Comparison of ENCODE assay signal across 14 cellular contexts in the genomic region with DNA sequence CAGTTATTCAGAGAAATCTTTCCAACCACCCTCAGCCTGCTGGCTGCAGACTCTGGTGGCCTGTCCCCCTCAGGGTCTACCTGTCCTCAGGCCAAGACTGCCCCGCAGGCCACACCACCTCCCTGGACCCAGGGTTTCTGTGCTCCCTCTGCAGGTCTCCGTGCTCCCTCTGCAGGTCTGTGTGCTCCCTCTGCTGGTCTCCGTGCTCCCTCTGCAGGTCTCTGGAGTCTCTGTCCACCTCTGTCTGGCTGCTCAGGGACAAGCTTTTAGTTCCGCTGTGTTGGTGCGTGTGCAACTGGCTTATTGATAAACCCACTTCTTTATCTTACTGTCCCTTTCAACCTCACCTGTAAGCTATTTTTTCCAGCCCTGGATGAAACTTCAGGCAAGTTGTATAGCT. TPM values are rescaled to one million over a fixed set of nuclear protein-coding genes. Genes with fewer than 3 reads are reported as not detected.
DNase-seq lines count a peak whose midpoint lies in the region; ATAC-seq, FAIRE-seq and TF ChIP-seq lines count a peak whose summit lies in the region.
"Had no signal": no experiment of that assay in that cellular context is flagged by ENCODE, and none has a peak within 500 bp of the region (broad histone marks: within the 10 kb centered on the region; RNA-seq: fewer than 3 reads in every experiment).

No MANE protein-coding gene starts in this region.

- H2BK5ac ChIP-seq in mesendoderm (ENCODE audit: low read length), result no peak overlapping the region

- no peak for ATAC-seq in GM21381 (IDR thresholded peaks at IDR 0.05; ENCODE audit: unreplicated experiment)

- no peak overlapping the region for H4K8ac ChIP-seq in mesendoderm (ENCODE audit: low read depth, low read length)

- intact Hi-C loops in CD14-positive monocyte (cut with micrococcal nuclease), result no loop called here

- H3K4me3 ChIP-seq in Loucy (ENCODE audit: low read length, poor library complexity, severe bottlenecking) (no peak overlapping the region), bronchial epithelial cell (ENCODE audit: low read depth, low read length) (no peak overlapping the region), mesendoderm (ENCODE audit: low read length) (no peak overlapping the region)
- H3K4me3 ChIP-seq: colonic mucosa, Peyer's patch, tibial nerve had no signal

- no peak overlapping the region for H3K18ac ChIP-seq in mesendoderm (ENCODE audit: low read length)

- no peaks in the 10 kb centered on the region for H4K20me1 ChIP-seq in Loucy (ENCODE audit: insufficient read depth, low read length, poor library complexity, severe bottlenecking)

- no peak overlapping the region for H3K27ac ChIP-seq in mesendoderm (ENCODE audit: low read depth, low read length)
- H3K27ac ChIP-seq: colonic mucosa, Peyer's patch, tibial nerve had no signal

- no peak overlapping the region for H2BK120ac ChIP-seq in mesendoderm (ENCODE audit: low read depth, low read length)

- H3K4me2 ChIP-seq in Loucy (ENCODE audit: low read depth, low read length, poor library complexity, severe bottlenecking) (no peak overlapping the region), mesendoderm (ENCODE audit: low read length) (no peak overlapping the region)

- TF ChIP-seq CTCF in Loucy (conservative IDR thresholded peaks at IDR 0.05; ENCODE audit: low read length), result peak; percentile 29; the same call in 1 of the 2 replicates
- peak; percentile 49 for TF ChIP-seq CTCF in bronchial epithelial cell (IDR thresholded peaks at IDR 0.05; ENCODE audit: insufficient read depth, low read length, severe bottlenecking)
- no peak for TF ChIP-seq CTCF in CD14-positive monocyte (IDR thresholded peaks at IDR 0.05)

- no peak overlapping the region for H3K56ac ChIP-seq in mesendoderm (ENCODE audit: low read length)

- no peak overlapping the region for H2AFZ ChIP-seq in Loucy (ENCODE audit: low read length)

- no peaks in the 10 kb centered on the region for H3K9me3 ChIP-seq in Loucy (ENCODE audit: insufficient read depth, low read depth, low read length)
- H3K9me3 ChIP-seq: colonic mucosa, Peyer's patch, tibial nerve had no signal

- H3K4me3 Mint-ChIP-seq in CD14-positive monocyte, result no peak overlapping the region

- H2BK15ac ChIP-seq in mesendoderm (replicated peaks; ENCODE audit: low read depth), result no peak overlapping the region

- H3K27me3 ChIP-seq in Loucy (ENCODE audit: insufficient read depth, low read length, poor library complexity, severe bottlenecking) (no peaks in the 10 kb centered on the region), bronchial epithelial cell (ENCODE audit: control insufficient read depth, insufficient read depth, low read length) (no peaks in the 10 kb centered on the region), mesendoderm (ENCODE audit: insufficient read depth, low read length, poor library complexity) (no peaks in the 10 kb centered on the region)
- H3K27me3 ChIP-seq: colonic mucosa, Peyer's patch, tibial nerve had no signal

- no peak for FAIRE-seq in bronchial epithelial cell (lab: Jason Lieb, UNC)
- FAIRE-seq in GM19239 (lab: Jason Lieb, UNC), result no peak

- no peak overlapping the region for H3K4ac ChIP-seq in mesendoderm (ENCODE audit: low read depth, low read length)

- DNase-seq in EH (ENCODE audit: low read depth), result peak; percentile 36
- no peak for DNase-seq in bronchial epithelial cell (ENCODE audit: low read depth)
- peak; percentile 56 for DNase-seq in mesendoderm
- no peak for DNase-seq in GM19239 (ENCODE audit: insufficient read length, low spot score)
- no peak for DNase-seq in CD14-positive monocyte (ENCODE audit: low spot score)
- DNase-seq: colonic mucosa, GDM1, midbrain, NCI-H1930, Peyer's patch, retina had no signal

- no peaks in the 10 kb centered on the region for H3K79me1 ChIP-seq in mesendoderm (ENCODE audit: low read length)

- H3F3A ChIP-seq in Loucy (ENCODE audit: low read depth), result no peaks in the 10 kb centered on the region

- H2AK5ac ChIP-seq in mesendoderm (ENCODE audit: low read length), result no peak overlapping the region

- H3K36me3 ChIP-seq in Loucy (ENCODE audit: insufficient read depth, low read length) (peaks cover 38% of the 10 kb centered on the region; the same call in 1 of the 2 replicates), bronchial epithelial cell (ENCODE audit: control insufficient read depth, insufficient read depth, low read length) (no peaks in the 10 kb centered on the region), mesendoderm (ENCODE audit: control insufficient read depth, insufficient read depth, low read length) (no peaks in the 10 kb centered on the region)
- H3K36me3 ChIP-seq: colonic mucosa had no signal

- no peak overlapping the region for H3K27ac Mint-ChIP-seq in CD14-positive monocyte

- no peak overlapping the region for H3K23ac ChIP-seq in mesendoderm (ENCODE audit: low read length)

- H3K4me1 ChIP-seq in Loucy (ENCODE audit: insufficient read depth, low read length, poor library complexity, severe bottlenecking) (peaks cover 6% of the 10 kb centered on the region), mesendoderm (ENCODE audit: control insufficient read depth, low read depth, low read length) (peaks cover 9% of the 10 kb centered on the region)

- no peaks in the 10 kb centered on the region for H3K4me1 Mint-ChIP-seq in CD14-positive monocyte

- H3K9ac ChIP-seq in Loucy (ENCODE audit: low read depth, low read length, poor library complexity, severe bottlenecking) (no peak overlapping the region), mesendoderm (ENCODE audit: low read length) (no peak overlapping the region)

- peaks cover 62 to 64% of the 10 kb centered on the region in 2 donors for H3K36me3 Mint-ChIP-seq in CD14-positive monocyte

- no peaks in the 10 kb centered on the region for H3K9me2 ChIP-seq in Loucy (replicated peaks; ENCODE audit: low read depth, low read length)

- no CpG with 5 or more reads among the region's 5 CpGs for WGBS in mesendoderm (ENCODE audit: extremely low coverage, insufficient coverage, low lambda C conversion rate)

- no peaks in the 10 kb centered on the region for H3K9me3 Mint-ChIP-seq in CD14-positive monocyte

- H3K27me3 Mint-ChIP-seq in CD14-positive monocyte (ENCODE audit: low read depth in 3 of 3), result no peaks in the 10 kb centered on the region

- H4K5ac ChIP-seq in mesendoderm (ENCODE audit: low read length), result no peak overlapping the region

- H3K79me2 ChIP-seq in Loucy (ENCODE audit: insufficient read depth, low read length) (no peaks in the 10 kb centered on the region), mesendoderm (ENCODE audit: control insufficient read depth, insufficient read depth, low read length) (no peaks in the 10 kb centered on the region)

RNA-seq across cellular contexts. Expression of a gene that starts 30.1 kb away (rescaled TPM):
- 13.7 and 16.8 TPM in 2 replicates for total RNA-seq in bronchial epithelial cell
- 7.9 TPM for polyA plus RNA-seq in mesendoderm (2013, experiment 1 of 2)
- polyA plus RNA-seq in mesendoderm (2013, experiment 2 of 2), result 8.5 TPM
- polyA plus RNA-seq in CD14-positive monocyte, result 1 to 10 TPM; 2.8 to 5.3 TPM

Comparison
In these comparisons a context has a peak if more than half of its experiments do, and no peak if none do; other contexts are left out.
1. DNase-seq: peak in EH (single experiment) and mesendoderm (single experiment); none in bronchial epithelial cell (single experiment), GM19239 (single experiment) and CD14-positive monocyte (single experiment).